Comparison of ENCODE assay signal across 31 cellular contexts in genomic region chr13:55432814-55433213, GRCh38.
"Had no signal": no experiment of that assay in that cellular context is flagged by ENCODE, and none has a peak within 500 bp of the region (broad histone marks: within the 10 kb centered on the region; RNA-seq: fewer than 3 reads in every experiment).

No MANE protein-coding gene starts in this region.

- H3K4me1 ChIP-seq: SJCRH30 had no signal

- H3K4me3 ChIP-seq: cardiac muscle cell, SJCRH30, SK-N-MC had no signal

- H3K9me3 ChIP-seq: SJCRH30 had no signal

- H3K27ac Mint-ChIP-seq: activated CD4-positive, alpha-beta T cell treated with anti-CD3 and anti-CD28 coated beads, Interleukin-2, amount 10 ng/mL, durations not matched to agents 24 days and 14 days; activated CD8-positive, alpha-beta T cell treated with anti-CD3 and anti-CD28 coated beads for 36 hours; activated naive CD8-positive, alpha-beta T cell treated with anti-CD3 and anti-CD28 coated beads for 36 hours; activated T-cell treated with anti-CD3 and anti-CD28 coated beads, Interleukin-2, amount 50 U/mL, for 72 hours; activated T-helper 17 cell treated with anti-CD3 and anti-CD28 coated beads, Interleukin-2, amount 50 U/mL, for 72 hours; T-helper 1 cell treated with Interleukin-12 subunit alpha and Interleukin-12 subunit beta and Interleukin-4 antibody, amounts not matched to agents 30 μg/mL and 1 μg/mL, for 36 hours; T-helper 2 cell treated with Interferon-gamma antibody and Interleukin-4, amounts not matched to agents 5 μg/mL and 100 μg/mL, for 36 hours had no signal

- DNase-seq: activated CD4-positive, alpha-beta T cell treated with anti-CD3 and anti-CD28 coated beads, Interleukin-2, amount 10 ng/mL, durations not matched to agents 24 days and 14 days; activated CD4-positive, alpha-beta T cell treated with anti-CD3 and anti-CD28 coated beads, Interleukin-2, amount 50 U/mL, for 4 hours; activated CD8-positive, alpha-beta T cell treated with anti-CD3 and anti-CD28 coated beads for 36 hours; activated effector memory CD4-positive, alpha-beta T cell treated with anti-CD3 and anti-CD28 coated beads, Interleukin-2, amount 50 U/mL, for 16 hours; activated naive CD4-positive, alpha-beta T cell; activated naive CD4-positive, alpha-beta T cell treated with anti-CD3 and anti-CD28 coated beads, Interleukin-2, amount 50 U/mL, for 16 hours; activated naive CD8-positive, alpha-beta T cell treated with anti-CD3 and anti-CD28 coated beads for 36 hours; activated T-cell treated with anti-CD3 and anti-CD28 coated beads, Interleukin-2, amount 50 U/mL, for 1 hour; activated T-cell treated with anti-CD3 and anti-CD28 coated beads, Interleukin-2, amount 50 U/mL, for 72 hours; amniotic stem cell; aorta; brain microvascular endothelial cell; NCI-H1105; NCI-H1436; NCI-H1694; NCI-H1930; NCI-H2081 treated with DMSO at 0.1 percent for 48 hours; NCI-H226; NCI-H446 treated with DMSO at 0.1 percent for 48 hours; NCI-H524 treated with DMSO at 0.1 percent for 48 hours; NCI-H748 treated with DMSO at 0.1 percent for 48 hours; OCI-M1; SHP77; SJCRH30 had no signal

- H3K4me3 Mint-ChIP-seq: activated CD4-positive, alpha-beta T cell treated with anti-CD3 and anti-CD28 coated beads, Interleukin-2, amount 10 ng/mL, durations not matched to agents 24 days and 14 days; activated CD8-positive, alpha-beta T cell treated with anti-CD3 and anti-CD28 coated beads for 36 hours; activated naive CD8-positive, alpha-beta T cell treated with anti-CD3 and anti-CD28 coated beads for 36 hours; activated T-cell treated with anti-CD3 and anti-CD28 coated beads, Interleukin-2, amount 50 U/mL, for 72 hours; activated T-helper 17 cell treated with anti-CD3 and anti-CD28 coated beads, Interleukin-2, amount 50 U/mL, for 72 hours; central memory CD8-positive, alpha-beta T cell; T-helper 1 cell treated with Interleukin-12 subunit alpha and Interleukin-12 subunit beta and Interleukin-4 antibody, amounts not matched to agents 30 μg/mL and 1 μg/mL, for 36 hours; T-helper 2 cell treated with Interferon-gamma antibody and Interleukin-4, amounts not matched to agents 5 μg/mL and 100 μg/mL, for 36 hours had no signal

- H3K36me3 Mint-ChIP-seq: activated naive CD8-positive, alpha-beta T cell treated with anti-CD3 and anti-CD28 coated beads for 36 hours had no signal

- ATAC-seq: activated CD8-positive, alpha-beta T cell treated with anti-CD3 and anti-CD28 coated beads for 36 hours; activated T-cell treated with anti-CD3 and anti-CD28 coated beads, Interleukin-2, amount 50 U/mL, for 72 hours; activated T-helper 17 cell treated with anti-CD3 and anti-CD28 coated beads, Interleukin-2, amount 50 U/mL, for 72 hours; Panc1 had no signal

- H3K4me1 Mint-ChIP-seq: activated CD4-positive, alpha-beta T cell treated with anti-CD3 and anti-CD28 coated beads, Interleukin-2, amount 10 ng/mL, durations not matched to agents 24 days and 14 days; activated naive CD8-positive, alpha-beta T cell treated with anti-CD3 and anti-CD28 coated beads for 36 hours; activated T-helper 17 cell treated with anti-CD3 and anti-CD28 coated beads, Interleukin-2, amount 50 U/mL, for 72 hours; central memory CD8-positive, alpha-beta T cell had no signal

- H3K27me3 ChIP-seq: brain microvascular endothelial cell, cardiac muscle cell, SJCRH30 had no signal

- H3K27ac ChIP-seq: brain microvascular endothelial cell, cardiac muscle cell, SJCRH30, SK-N-MC had no signal

- H3K27me3 Mint-ChIP-seq: activated CD4-positive, alpha-beta T cell treated with anti-CD3 and anti-CD28 coated beads, Interleukin-2, amount 10 ng/mL, durations not matched to agents 24 days and 14 days; activated CD8-positive, alpha-beta T cell treated with anti-CD3 and anti-CD28 coated beads for 36 hours; activated naive CD8-positive, alpha-beta T cell treated with anti-CD3 and anti-CD28 coated beads for 36 hours; activated T-helper 17 cell treated with anti-CD3 and anti-CD28 coated beads, Interleukin-2, amount 50 U/mL, for 72 hours; central memory CD8-positive, alpha-beta T cell had no signal

- H3K36me3 ChIP-seq: brain microvascular endothelial cell, cardiac muscle cell, SJCRH30 had no signal

- H3K9me3 Mint-ChIP-seq: activated CD4-positive, alpha-beta T cell treated with anti-CD3 and anti-CD28 coated beads, Interleukin-2, amount 10 ng/mL, durations not matched to agents 24 days and 14 days had no signal
